In genomic region chr1:223091928-223092327, GRCh38 we compare ENCODE assay signal across 19 cellular contexts. TPM values are rescaled to one million over a fixed set of nuclear protein-coding genes. Genes with fewer than 3 reads are reported as not detected.
DNase-seq lines count a peak whose midpoint lies in the region; ATAC-seq, FAIRE-seq and TF ChIP-seq lines count a peak whose summit lies in the region.
"Had no signal": no experiment of that assay in that cellular context is flagged by ENCODE, and none has a peak within 500 bp of the region (broad histone marks: within the 10 kb centered on the region; RNA-seq: fewer than 3 reads in every experiment).

No MANE protein-coding gene starts in this region.

- H3K4me2 ChIP-seq in GM12878 (ENCODE audit: control insufficient read depth, insufficient read depth) = no peak overlapping the region
- H3K4me2 ChIP-seq: BLaER1 treated with 17β-estradiol and CSF1 and Interleukin-3, amounts not matched to agents 10 nM and 100 nM had no signal

- H3K79me2 ChIP-seq in GM12878 (ENCODE audit: control insufficient read depth, insufficient read depth, low read length) = no peaks in the 10 kb centered on the region

- H3K27me3 ChIP-seq in heart right ventricle (no peaks in the 10 kb centered on the region), right atrium auricular region (no peaks in the 10 kb centered on the region), GM12878 (replicated peaks in 1 of 2; ENCODE audit: control insufficient read depth in 2 of 2, insufficient read depth in 2 of 2, low read length in 1 of 2) (no peaks in the 10 kb centered on the region; a peak in 2 of 4 replicates)
- H3K27me3 ChIP-seq: BLaER1 treated with 17β-estradiol and CSF1 and Interleukin-3, amounts not matched to agents 10 nM and 100 nM had no signal

- 65 to 67% methylated on average over 8 of the region's 8 CpGs for WGBS in heart right ventricle, 2 donors
- 47% methylated on average over 8 of the region's 8 CpGs for WGBS in GM12878 (ENCODE audit: insufficient coverage, insufficient replicate concordance, low lambda C conversion rate, missing lambda C conversion rate)

- TF ChIP-seq EP300 in GM12878 (IDR thresholded peaks at IDR 0.05; ENCODE audit: borderline replicate concordance in 1 of 2, control insufficient read depth in 1 of 2, low read depth in 2 of 2, low read length in 2 of 2) = no peak

- H3K9me3 ChIP-seq in heart right ventricle (no peaks in the 10 kb centered on the region), right atrium auricular region (no peaks in the 10 kb centered on the region), GM12878 (replicated peaks; ENCODE audit: control insufficient read depth, insufficient read depth, low read length) (no peaks in the 10 kb centered on the region)
- H3K9me3 ChIP-seq: BLaER1 treated with 17β-estradiol and CSF1 and Interleukin-3, amounts not matched to agents 10 nM and 100 nM; HAP-1 had no signal

- no peak overlapping the region for H3K9ac ChIP-seq in GM12878 (ENCODE audit: control insufficient read depth, insufficient read depth, low read length)
- H3K9ac ChIP-seq: BLaER1 treated with 17β-estradiol and CSF1 and Interleukin-3, amounts not matched to agents 10 nM and 100 nM; GM23248 had no signal

- no peak for TF ChIP-seq RAD21 in GM12878 (IDR thresholded peaks at IDR 0.05; ENCODE audit: insufficient read depth, low read depth, low read length)

- DNase-seq in heart right ventricle = peak in 1 of 2 donors; percentile 22
- no peak for DNase-seq in right atrium auricular region (ENCODE audit: low spot score)
- DNase-seq in GM12878 (ENCODE audit: low read depth, low spot score) = no peak
- DNase-seq in mesenteric fat pad (ENCODE audit: low spot score) = peak; percentile 22
- no peak for DNase-seq in cerebellar cortex (ENCODE audit: low spot score)
- DNase-seq: Calu3; CD8-positive, alpha-beta T cell; DMS79 treated with DMSO at 0.1 percent for 48 hours; GF-D8; GM23248; HFFc6; IMR-90 had no signal

- TF ChIP-seq CTCF in heart right ventricle (IDR thresholded peaks at IDR 0.05) (no peak), right atrium auricular region (IDR thresholded peaks at IDR 0.05) (no peak), GM12878 (IDR thresholded peaks at IDR 0.05 in 2 of 3, conservative IDR thresholded peaks at IDR 0.05 in 1 of 3; ENCODE audit: control insufficient read depth in 2 of 3, extremely low read depth in 1 of 3, insufficient read depth in 1 of 3, low read depth in 3 of 3, low read length in 3 of 3) (no peak)

- RAD21 ChIA-PET in GM12878 (lab: Charles Lee; ENCODE audit: unreplicated experiment) = no interaction called here

- TF ChIP-seq POLR2A in GM12878 (IDR thresholded peaks at IDR 0.05; ENCODE audit: low read depth, low read length) = no peak

- SMC1A ChIA-PET in GM12878 (lab: Charles Lee; ENCODE audit: uncharacterized antibody, unreplicated experiment) = interaction anchor here (0.7 to 1.1 kb wide), 2 partner anchors 31 to 42 kb away, joined by 3 read pairs; no protein-coding TSS in a partner anchor

- ATAC-seq in heart right ventricle (peak in 7 of 8 donors; percentile 15 to 50 (median 47)), GM12878 (no peak), GM18517 (IDR thresholded peaks at IDR 0.05; ENCODE audit: unreplicated experiment) (no peak)
- ATAC-seq: CD8-positive, alpha-beta T cell had no signal

- in situ Hi-C loops in GM12878 (cut with MboI) = no loop called here

- CTCF ChIA-PET in GM12878 (lab: Yijun Ruan, JAX) = interaction anchor here (0.8 kb wide), 1 partner anchor 153 kb away, joined by 3 read pairs; no protein-coding TSS in a partner anchor

- POLR2A ChIA-PET in GM12878 (lab: Charles Lee) = no interaction called here

- FAIRE-seq in GM12878 (lab: Jason Lieb, UNC) = peak; percentile 59
- FAIRE-seq: GM19239, HTR-8/SVneo had no signal

- no peak overlapping the region for H3K4me3 ChIP-seq in heart right ventricle
- H3K4me3 ChIP-seq in right atrium auricular region = no peak overlapping the region
- H3K4me3 ChIP-seq in GM12878 = no peak overlapping the region
- H3K4me3 ChIP-seq: BLaER1 treated with 17β-estradiol and CSF1 and Interleukin-3, amounts not matched to agents 10 nM and 100 nM; GM23248; HAP-1 had no signal

- H3K27ac ChIP-seq in heart right ventricle (peak overlapping the region in 6 of 10 donors; percentile 15 to 69 (median 26)), right atrium auricular region (no peak overlapping the region), GM12878 (ENCODE audit: control insufficient read depth, insufficient read depth) (no peak overlapping the region)
- H3K27ac ChIP-seq: BLaER1 treated with 17β-estradiol and CSF1 and Interleukin-3, amounts not matched to agents 10 nM and 100 nM; GM23248 had no signal

- peaks cover 0 to 14% (median 5%) of the 10 kb centered on the region in 9 donors for H3K4me1 ChIP-seq in heart right ventricle
- H3K4me1 ChIP-seq in right atrium auricular region = peaks cover 0 to under 1% of the 10 kb centered on the region in 2 donors
- H3K4me1 ChIP-seq in GM12878 (ENCODE audit: control insufficient read depth, insufficient read depth, low read length) = no peaks in the 10 kb centered on the region
- H3K4me1 ChIP-seq: HAP-1 had no signal

- no peaks in the 10 kb centered on the region for H4K20me1 ChIP-seq in GM12878 (ENCODE audit: control insufficient read depth, insufficient read depth)
- H4K20me1 ChIP-seq: BLaER1 treated with 17β-estradiol and CSF1 and Interleukin-3, amounts not matched to agents 10 nM and 100 nM had no signal

- H2AFZ ChIP-seq in GM12878 (ENCODE audit: control insufficient read depth, low read depth, low read length) = no peak overlapping the region
- H2AFZ ChIP-seq: GM23248 had no signal

- H3K36me3 ChIP-seq in heart right ventricle = no peaks in the 10 kb centered on the region
- H3K36me3 ChIP-seq in right atrium auricular region = no peaks in the 10 kb centered on the region
- no peaks in the 10 kb centered on the region for H3K36me3 ChIP-seq in GM12878 (ENCODE audit: control insufficient read depth in 2 of 2, insufficient read depth in 2 of 2, low read length in 1 of 2)
- H3K36me3 ChIP-seq: BLaER1 treated with 17β-estradiol and CSF1 and Interleukin-3, amounts not matched to agents 10 nM and 100 nM; HAP-1 had no signal

- intact Hi-C loops in heart right ventricle (cut with DNase I) (no loop called here), GM12878 (cut with micrococcal nuclease; ENCODE audit: unreplicated experiment) (no loop called here)

- no TSS peak for BruUV-seq in GM12878 (replicated peaks; lab: Mats Ljungman, UMichigan)

TF ChIP-seq in GM12878, 131 proteins besides CTCF, POLR2A, EP300 and RAD21 (continues in another document):
- TF ChIP-seq RCOR1 (conservative IDR thresholded peaks at IDR 0.05; ENCODE audit: low read depth, low read length) = no peak
- TF ChIP-seq MEF2A (IDR thresholded peaks at IDR 0.05; ENCODE audit: insufficient read depth, low read depth, low read length) = no peak
- no peak for TF ChIP-seq STAT3 (IDR thresholded peaks at IDR 0.05; ENCODE audit: low read depth, low read length)
- no peak for TF ChIP-seq SUPT20H (IDR thresholded peaks at IDR 0.05; ENCODE audit: borderline replicate concordance, control insufficient read depth, low read depth, low read length)
- no peak for TF ChIP-seq POLR2AphosphoS2 (IDR thresholded peaks at IDR 0.05; ENCODE audit: low read depth, low read length)
- no peak for TF ChIP-seq RELA (IDR thresholded peaks at IDR 0.05; ENCODE audit: borderline replicate concordance, partially characterized antibody)
- TF ChIP-seq ATF2 (IDR thresholded peaks at IDR 0.05; ENCODE audit: low read length) = no peak

RNA-seq across cellular contexts. Expression of gene TLR5, which starts 51.1 kb away (rescaled TPM):
- total RNA-seq in heart right ventricle = 1 to 10 TPM in 8 of 10 donors, under 1 TPM in 2; 0.91 to 5.0 (median 1.5) TPM
- polyA plus RNA-seq in heart right ventricle = 1 to 10 TPM in 1 of 2 donors, under 1 TPM in 1; 0.45 to 1.1 TPM
- total RNA-seq in right atrium auricular region = 1 to 10 TPM; 1.0 to 3.6 TPM
- 15.8 and 18.4 TPM in 2 replicates for total RNA-seq in GM12878 (2013; cell fraction: nucleolus; rRNA removed)
- 0.38 and 0.45 TPM in 2 replicates for total RNA-seq in GM12878 (2014; rRNA removed)
- total RNA-seq in GM12878 (2014; rRNA removed; fragmentation: Illumina TruSeq; extraction: Trizol) = 0.89 and 1.3 TPM in 2 replicates
- 0.56 and 0.69 TPM in 2 replicates for total RNA-seq in GM12878 (2021)
- not detected for polyA plus RNA-seq in GM12878 (2011; ENCODE audit: low read depth)
- polyA plus RNA-seq in GM12878 (2011; rRNA removed) = 5.3 and 5.8 TPM in 2 replicates
- 4.3 and 9.8 TPM in 2 replicates for polyA plus RNA-seq in GM12878 (2011; cell fraction: cytosol; rRNA removed)
- polyA plus RNA-seq in GM12878 (2011; cell fraction: nucleus; rRNA removed) = 8.7 and 9.9 TPM in 2 replicates
- 0.04 TPM in 1 of 2 replicates, not detected in the other for polyA plus RNA-seq in GM12878 (2012)
- 0.93 and 1.9 TPM in 2 replicates for polyA plus RNA-seq in GM12878 (2014; fragmentation: Illumina TruSeq; extraction: Trizol)
- polyA plus RNA-seq in GM12878 (2014; fragmentation: Nextera tagmentation; extraction: Ambion mirVana) = under 1 TPM; 0.34 to 0.51 TPM
- 0.72 and 1.1 TPM in 2 replicates for polyA plus RNA-seq in GM12878 (2014; rRNA removed)
- 1 to 10 TPM in 1 of 2 experiments, under 1 TPM in 1; 0.60 to 1.2 TPM for polyA plus RNA-seq in GM12878 (2016; fragmentation: Nextera tagmentation; extraction: Ambion mirVana)
- 6.9 and 9.6 TPM in 2 replicates for polyA minus RNA-seq in GM12878 (2011; rRNA and poly(A)+ RNA removed)
- 1.2 and 2.4 TPM in 2 replicates for polyA minus RNA-seq in GM12878 (2011; cell fraction: cytosol; rRNA and poly(A)+ RNA removed)
- polyA minus RNA-seq in GM12878 (2011; cell fraction: nucleus; rRNA and poly(A)+ RNA removed) = 6.2 and 7.3 TPM in 2 replicates
- 10.5 TPM for total RNA-seq in mesenteric fat pad
- total RNA-seq: A172, B cell, GM23248 had no signal
- polyA plus RNA-seq: GM23248 had no signal

Comparison
In these comparisons a context has a peak if more than half of its experiments do, and no peak if none do; other contexts are left out.
1. H3K27ac ChIP-seq: peak in heart right ventricle (6 of 10); none in right atrium auricular region (0 of 2) and GM12878 (single experiment).
2. ATAC-seq: peak in heart right ventricle (7 of 8); none in GM12878 (single experiment) and GM18517 (single experiment).